Comparison of ENCODE assay signal across 9 cellular contexts in the genomic region with DNA sequence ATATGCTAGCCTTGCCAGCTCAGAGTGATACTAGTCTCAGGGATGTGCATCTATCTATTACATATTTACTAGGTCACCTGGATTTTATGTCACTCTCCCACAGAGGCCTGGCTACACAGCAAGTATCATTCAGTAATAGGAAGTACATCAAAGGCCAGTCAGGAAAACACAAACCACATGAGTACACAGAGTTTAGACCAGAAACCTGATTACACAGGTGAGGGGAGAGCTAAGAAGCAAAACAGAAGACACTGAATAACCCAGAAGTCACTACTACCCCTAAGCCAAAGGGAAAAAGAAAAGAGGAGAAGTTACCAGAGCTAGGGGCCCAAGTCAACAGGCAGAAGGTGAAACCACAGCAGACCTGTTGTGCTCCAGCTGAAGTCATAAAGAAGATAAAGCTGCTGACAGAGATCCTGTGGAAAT.
DNase-seq lines count a peak whose midpoint lies in the region; ATAC-seq lines count a peak whose summit lies in the region.
"Had no signal": no experiment of that assay in that cellular context is flagged by ENCODE, and none has a peak within 500 bp of the region (broad histone marks: within the 10 kb centered on the region; RNA-seq: fewer than 3 reads in every experiment).

No MANE protein-coding gene starts in this region.

- no peaks in the 10 kb centered on the region for H3K9me3 ChIP-seq in effector memory CD4-positive, alpha-beta T cell (ENCODE audit: control insufficient read depth, low read length)

- H3K27me3 ChIP-seq in effector memory CD4-positive, alpha-beta T cell (replicated peaks; ENCODE audit: control insufficient read depth, insufficient read depth, low read length, poor library complexity, severe bottlenecking), result no peaks in the 10 kb centered on the region

- peak overlapping the region; percentile 30 for H3K27ac ChIP-seq in effector memory CD4-positive, alpha-beta T cell (ENCODE audit: insufficient read depth, low read length, poor library complexity, severe bottlenecking)

- DNase-seq in GF-D8 (lab: John Stamatoyannopoulos, UW) (peak; percentile 31), cerebellar nuclear complex (lab: John Stamatoyannopoulos, UW) (no peak), putamen (ENCODE audit: low spot score) (no peak), cortex of kidney (lab: John Stamatoyannopoulos, UW) (no peak), NK-92 (lab: John Stamatoyannopoulos, UW; ENCODE audit: unreplicated experiment) (no peak)
- no peak for DNase-seq in effector memory CD4-positive, alpha-beta T cell
- DNase-seq: KG1 had no signal

- H3K4me1 ChIP-seq in effector memory CD4-positive, alpha-beta T cell (ENCODE audit: control insufficient read depth, insufficient read depth, low read length, poor library complexity, severe bottlenecking), result peaks cover 26% of the 10 kb centered on the region

- peaks cover 14% of the 10 kb centered on the region for H3K36me3 ChIP-seq in effector memory CD4-positive, alpha-beta T cell (ENCODE audit: control insufficient read depth, insufficient read depth, low read length)

- ATAC-seq in GM21390 (IDR thresholded peaks at IDR 0.05; ENCODE audit: unreplicated experiment) (peak; percentile 83), HG03354 (IDR thresholded peaks at IDR 0.05; ENCODE audit: poor library complexity, severe bottlenecking, unreplicated experiment) (peak; percentile 95)

- no peak overlapping the region for H3K4me3 ChIP-seq in effector memory CD4-positive, alpha-beta T cell (ENCODE audit: insufficient read depth, low read depth, low read length, poor library complexity, severe bottlenecking)
